In genomic region chr5:177724858-177725257, GRCh38 we compare ENCODE assay signal across 1 cellular context. TPM values are rescaled to one million over a fixed set of nuclear protein-coding genes. Genes with fewer than 3 reads are reported as not detected.
"Had no signal": no experiment of that assay in that cellular context is flagged by ENCODE, and none has a peak within 500 bp of the region (broad histone marks: within the 10 kb centered on the region; RNA-seq: fewer than 3 reads in every experiment).

No MANE protein-coding gene starts in this region.

RNA-seq across cellular contexts. Expression of gene FAM153A, which starts 57.8 kb away (rescaled TPM):
- total RNA-seq: urinary bladder had no signal
